In the genomic region with DNA sequence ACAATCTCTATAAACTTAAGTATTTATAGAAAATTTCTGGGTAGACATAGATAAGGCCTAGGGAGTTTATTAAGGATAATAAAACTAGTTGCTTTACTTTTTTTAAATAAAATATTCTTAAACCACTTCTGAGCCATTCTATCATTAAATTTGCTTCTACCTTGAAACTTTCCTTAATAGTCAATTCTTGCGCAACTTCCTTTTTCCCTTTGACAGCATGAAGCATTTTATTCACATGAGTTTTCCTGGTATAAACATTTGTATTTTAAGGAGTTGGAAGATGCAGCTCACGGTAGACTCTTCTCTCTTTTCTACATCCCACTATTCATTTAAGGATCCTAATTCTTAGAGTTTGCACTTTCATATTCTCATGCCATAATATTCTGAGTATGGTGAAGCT, we compare ENCODE assay signal across 25 cellular contexts.
DNase-seq lines count a peak whose midpoint lies in the region; ATAC-seq and TF ChIP-seq lines count a peak whose summit lies in the region.
"Had no signal": no experiment of that assay in that cellular context is flagged by ENCODE, and none has a peak within 500 bp of the region (broad histone marks: within the 10 kb centered on the region; RNA-seq: fewer than 3 reads in every experiment).

No MANE protein-coding gene starts in this region.

- H3K27ac Mint-ChIP-seq in osteocyte (ENCODE audit: unreplicated experiment) = no peak overlapping the region
- H3K27ac Mint-ChIP-seq: CD8-positive, alpha-beta T cell; effector memory CD8-positive, alpha-beta T cell; natural killer cell; T-helper 2 cell treated with Interferon-gamma antibody and Interleukin-4, amounts not matched to agents 5 μg/mL and 100 μg/mL, for 36 hours had no signal

- H3K9ac ChIP-seq in BLaER1 = no peak overlapping the region
- H3K9ac ChIP-seq: parathyroid adenoma had no signal

- H3K36me3 Mint-ChIP-seq in osteocyte (ENCODE audit: unreplicated experiment) = no peaks in the 10 kb centered on the region
- H3K36me3 Mint-ChIP-seq: CD8-positive, alpha-beta T cell; natural killer cell had no signal

- DNase-seq in HT1080 (ENCODE audit: low read depth) = peak; percentile 25
- DNase-seq in astrocyte of the spinal cord (ENCODE audit: low read depth, low spot score) = peak; percentile 7
- DNase-seq in fibroblast of the aortic adventitia (ENCODE audit: low read depth) = peak; percentile 12
- no peak for DNase-seq in osteocyte (ENCODE audit: extremely low spot score, unreplicated experiment)
- DNase-seq in cerebellar nuclear complex (lab: John Stamatoyannopoulos, UW) = no peak
- DNase-seq: activated CD4-positive, alpha-beta T cell treated with anti-CD3 and anti-CD28 coated beads, Interleukin-2, amount 50 U/mL, for 48 hours; activated gamma-delta T cell treated with Interleukin-2 at 50 U/mL for 16 hours; activated T-cell treated with anti-CD3 and anti-CD28 coated beads for 4 hours; CD8-positive, alpha-beta T cell; effector memory CD8-positive, alpha-beta T cell; esophagus squamous epithelium; head of caudate nucleus; MM.1S; natural killer cell; sigmoid colon; stimulated activated CD4-positive, alpha-beta T cell treated with anti-CD3 and anti-CD28 coated beads, Interleukin-1b, Interleukin-23, amount 100 ng/mL, for 48 hours; stimulated activated naive CD4-positive, alpha-beta T cell treated with Interleukin-2 at 50 U/mL for 16 hours; thyroid gland had no signal

- H3K9me3 ChIP-seq in BLaER1 = peaks cover 4% of the 10 kb centered on the region; the same call in 1 of the 2 replicates
- H3K9me3 ChIP-seq: esophagus squamous epithelium, HAP-1, sigmoid colon, SJSA1, thyroid gland had no signal

- in situ Hi-C loops in astrocyte of the spinal cord (cut with HindIII; ENCODE audit: low sequenced_read_pairs) = no loop called here

- H4K20me1 ChIP-seq in BLaER1 = no peaks in the 10 kb centered on the region

- H3K9me3 Mint-ChIP-seq in osteocyte (ENCODE audit: unreplicated experiment) = no peaks in the 10 kb centered on the region
- H3K9me3 Mint-ChIP-seq: effector memory CD8-positive, alpha-beta T cell; natural killer cell had no signal

- no peaks in the 10 kb centered on the region for H3K4me1 Mint-ChIP-seq in osteocyte (ENCODE audit: unreplicated experiment)

- no peaks in the 10 kb centered on the region for H3K27me3 ChIP-seq in BLaER1
- H3K27me3 ChIP-seq: esophagus squamous epithelium, sigmoid colon, thyroid gland had no signal

- TF ChIP-seq CTCF in astrocyte of the spinal cord (IDR thresholded peaks at IDR 0.05; ENCODE audit: low read depth, low read length) (no peak), fibroblast of the aortic adventitia (IDR thresholded peaks at IDR 0.05; ENCODE audit: insufficient read depth, low read length) (no peak), osteocyte (IDR thresholded peaks at IDR 0.05) (no peak)

- peaks cover 9% of the 10 kb centered on the region for H3K4me1 ChIP-seq in BLaER1
- H3K4me1 ChIP-seq: esophagus squamous epithelium, HAP-1, parathyroid adenoma, sigmoid colon, SJSA1, thyroid gland had no signal

- H3K4me3 Mint-ChIP-seq in osteocyte (ENCODE audit: unreplicated experiment) = no peak overlapping the region
- H3K4me3 Mint-ChIP-seq: CD8-positive, alpha-beta T cell; effector memory CD8-positive, alpha-beta T cell; natural killer cell; T-helper 2 cell treated with Interferon-gamma antibody and Interleukin-4, amounts not matched to agents 5 μg/mL and 100 μg/mL, for 36 hours had no signal

- H3K36me3 ChIP-seq in BLaER1 = no peaks in the 10 kb centered on the region
- H3K36me3 ChIP-seq: esophagus squamous epithelium, HAP-1, sigmoid colon, SJSA1, thyroid gland had no signal

- H3K4me3 ChIP-seq in BLaER1 (no peak overlapping the region), astrocyte of the spinal cord (ENCODE audit: low read depth, low read length) (no peak overlapping the region), fibroblast of the aortic adventitia (ENCODE audit: low read depth, low read length) (no peak overlapping the region)
- H3K4me3 ChIP-seq: esophagus squamous epithelium, HAP-1, sigmoid colon, SJSA1, thyroid gland had no signal

- ATAC-seq in GM21515 (IDR thresholded peaks at IDR 0.05; ENCODE audit: unreplicated experiment) = no peak
- no peak for ATAC-seq in HG02840 (IDR thresholded peaks at IDR 0.05; ENCODE audit: low FRiP score, unreplicated experiment)
- ATAC-seq: CD8-positive, alpha-beta T cell; effector memory CD8-positive, alpha-beta T cell; natural killer cell had no signal

- H3K27ac ChIP-seq in BLaER1 = no peak overlapping the region
- H3K27ac ChIP-seq: esophagus squamous epithelium, parathyroid adenoma, sigmoid colon, SJSA1, thyroid gland had no signal

- H3K27me3 Mint-ChIP-seq in osteocyte (ENCODE audit: unreplicated experiment) = peaks cover 15% of the 10 kb centered on the region
- H3K27me3 Mint-ChIP-seq: effector memory CD8-positive, alpha-beta T cell had no signal

- H3K4me2 ChIP-seq in BLaER1 = 0 out of 2 replicates have a peak overlapping the region, but pooled peaks have one; percentile 4

Comparison
In these comparisons a context has a peak if more than half of its experiments do, and no peak if none do; other contexts are left out.
1. DNase-seq: peak in HT1080 (single experiment), astrocyte of the spinal cord (single experiment) and fibroblast of the aortic adventitia (single experiment); none in osteocyte (single experiment) and cerebellar nuclear complex (0 of 2).